8 cellular contexts compared by ENCODE assay signal in genomic region chr10:97499561-97500296, GRCh38. TPM values are rescaled to one million over a fixed set of nuclear protein-coding genes. Genes with fewer than 3 reads are reported as not detected.
DNase-seq lines count a peak whose midpoint lies in the region; ATAC-seq and TF ChIP-seq lines count a peak whose summit lies in the region.

No MANE protein-coding gene starts in this region.

- H3K4me3 Mint-ChIP-seq in chondrocyte (ENCODE audit: unreplicated experiment), result peak overlapping the region; percentile 88
- H3K4me3 Mint-ChIP-seq in stimulated activated naive CD8-positive, alpha-beta T cell treated with anti-CD3 and anti-CD28 coated beads, Interleukin-15, Interleukin-2, amounts not matched to agents 100 ng/mL and 50 ng/mL, for 24 hours, result peak overlapping the region; percentile 64

- peak overlapping the region; percentile 86 for H3K27ac Mint-ChIP-seq in chondrocyte (ENCODE audit: unreplicated experiment)
- H3K27ac Mint-ChIP-seq in stimulated activated naive CD8-positive, alpha-beta T cell treated with anti-CD3 and anti-CD28 coated beads, Interleukin-15, Interleukin-2, amounts not matched to agents 100 ng/mL and 50 ng/mL, for 24 hours, result no peak overlapping the region

- H3K9me3 Mint-ChIP-seq in chondrocyte (ENCODE audit: low read depth), result no peaks in the 10 kb centered on the region
- no peaks in the 10 kb centered on the region for H3K9me3 Mint-ChIP-seq in stimulated activated naive CD8-positive, alpha-beta T cell treated with anti-CD3 and anti-CD28 coated beads, Interleukin-15, Interleukin-2, amounts not matched to agents 100 ng/mL and 50 ng/mL, for 24 hours

- TF ChIP-seq CTCF in GM12864 (IDR thresholded peaks at IDR 0.05; ENCODE audit: low read depth, low read length, missing control alignments), result no peak
- no peak for TF ChIP-seq CTCF in chondrocyte (IDR thresholded peaks at IDR 0.05)

- H3K4me1 Mint-ChIP-seq in chondrocyte (ENCODE audit: low read depth), result peaks cover 56% of the 10 kb centered on the region
- peaks cover 40% of the 10 kb centered on the region for H3K4me1 Mint-ChIP-seq in stimulated activated naive CD8-positive, alpha-beta T cell treated with anti-CD3 and anti-CD28 coated beads, Interleukin-15, Interleukin-2, amounts not matched to agents 100 ng/mL and 50 ng/mL, for 24 hours (ENCODE audit: low read depth)

- H3K27me3 Mint-ChIP-seq in chondrocyte (ENCODE audit: low read depth), result no peaks in the 10 kb centered on the region
- H3K27me3 Mint-ChIP-seq in stimulated activated naive CD8-positive, alpha-beta T cell treated with anti-CD3 and anti-CD28 coated beads, Interleukin-15, Interleukin-2, amounts not matched to agents 100 ng/mL and 50 ng/mL, for 24 hours, result peaks cover 23% of the 10 kb centered on the region

- no peaks in the 10 kb centered on the region for H3K36me3 Mint-ChIP-seq in chondrocyte (ENCODE audit: low read depth)
- H3K36me3 Mint-ChIP-seq in stimulated activated naive CD8-positive, alpha-beta T cell treated with anti-CD3 and anti-CD28 coated beads, Interleukin-15, Interleukin-2, amounts not matched to agents 100 ng/mL and 50 ng/mL, for 24 hours (ENCODE audit: low read depth), result peaks cover 7% of the 10 kb centered on the region

- DNase-seq in GM12864 (ENCODE audit: low read depth), result no peak
- DNase-seq in NOMO-1 treated with dmso at 0.1 percent for 144 hours (lab: John Stamatoyannopoulos, UW; ENCODE audit: unreplicated experiment), result peak; percentile 4
- DNase-seq in chondrocyte (ENCODE audit: low spot score), result no peak
- peak; percentile 50 for DNase-seq in left kidney (ENCODE audit: low read depth, low spot score)
- no peak for DNase-seq in activated CD4-positive, CD25-positive, alpha-beta regulatory T cell (lab: John Stamatoyannopoulos, UW)
- no peak for DNase-seq in 8988T

- ATAC-seq in HG02885 (IDR thresholded peaks at IDR 0.05; ENCODE audit: poor library complexity, unreplicated experiment), result no peak

- peak overlapping the region; percentile 93 for H3K4me3 ChIP-seq in GM12864 (ENCODE audit: low read depth, low read length)

RNA-seq across cellular contexts. Expression of gene UBTD1, which starts 1.0 kb away (rescaled TPM):
- 29.3 to 38.2 TPM (median 38.2 TPM) in 3 replicates for total RNA-seq in chondrocyte

RNA-seq across cellular contexts. Expression of gene MMS19, which starts 1.5 kb away (rescaled TPM):
- 63.4 to 80.2 TPM (median 66.6 TPM) in 3 replicates for total RNA-seq in chondrocyte

RNA-seq across cellular contexts. Expression of gene ZDHHC16, which starts 53.8 kb away (rescaled TPM):
- 50.4 to 64.8 TPM (median 53.0 TPM) in 3 replicates for total RNA-seq in chondrocyte

RNA-seq across cellular contexts. Expression of gene EXOSC1, which starts 53.9 kb away (rescaled TPM):
- 28.6 to 41.2 TPM (median 28.7 TPM) in 3 replicates for total RNA-seq in chondrocyte

Comparison
In these comparisons a context has a peak if more than half of its experiments do, and no peak if none do; other contexts are left out.
1. DNase-seq: peak in NOMO-1 treated with dmso at 0.1 percent for 144 hours (single experiment) and left kidney (single experiment); none in GM12864 (single experiment), chondrocyte (single experiment), activated CD4-positive, CD25-positive, alpha-beta regulatory T cell (0 of 4) and 8988T (single experiment).